1 cellular context compared by ENCODE assay signal in genomic region chr7:26864309-26865093, GRCh38.
TF ChIP-seq lines count a peak whose summit lies in the region.

Gene SKAP2, minus strand, starts transcription at chr7:26864590. Its CDS starts 161 bp downstream, at chr7:26864429.

TF ChIP-seq in K562, 482 proteins besides CTCF, POLR2A, EP300 and RAD21 (continued from another document):
- TF ChIP-seq ZBTB5 (IDR thresholded peaks at IDR 0.05), result no peak
- no peak for TF ChIP-seq BRD4 (IDR thresholded peaks at IDR 0.05)
- TF ChIP-seq PYGO2 (tag; IDR thresholded peaks at IDR 0.05), result no peak
- no peak for TF ChIP-seq ARHGAP35 (IDR thresholded peaks at IDR 0.05; ENCODE audit: partially characterized antibody)
- TF ChIP-seq NBN (IDR thresholded peaks at IDR 0.05; ENCODE audit: low read depth), result peak; percentile 29; the same call in 1 of the 2 replicates
